In genomic region chr2:25036221-25036559, GRCh38 we compare ENCODE assay signal across 17 cellular contexts. TPM values are rescaled to one million over a fixed set of nuclear protein-coding genes. Genes with fewer than 3 reads are reported as not detected.
A peak's percentile ranks its signal among the peaks of the same experiment; 100 is the strongest.
DNase-seq lines count a peak whose midpoint lies in the region; TF ChIP-seq lines count a peak whose summit lies in the region.
"Had no signal": no experiment of that assay in that cellular context is flagged by ENCODE, and none has a peak within 500 bp of the region (broad histone marks: within the 10 kb centered on the region; RNA-seq: fewer than 3 reads in every experiment).

No MANE protein-coding gene starts in this region.

- H3K9ac ChIP-seq in BLaER1, result no peak overlapping the region
- H3K9ac ChIP-seq: GM23248 had no signal

- no peak overlapping the region for H3K4me3 ChIP-seq in BLaER1
- H3K4me3 ChIP-seq in hepatocyte, result no peak overlapping the region
- H3K4me3 ChIP-seq: GM23248, SK-N-MC had no signal

- 54% methylated on average over 6 of the region's 6 CpGs for WGBS in hepatocyte (ENCODE audit: low lambda C conversion rate, missing lambda C conversion rate)

- H3K4me1 Mint-ChIP-seq in HFFc6 (ENCODE audit: low read depth), result peaks cover 7% of the 10 kb centered on the region

- no peaks in the 10 kb centered on the region for H3K9me2 ChIP-seq in hepatocyte (replicated peaks; ENCODE audit: insufficient read depth)

- peaks cover 5% of the 10 kb centered on the region for H3K9me3 Mint-ChIP-seq in HFFc6

- peaks cover 5% of the 10 kb centered on the region for H3K36me3 Mint-ChIP-seq in HFFc6 (ENCODE audit: low read depth)
- H3K36me3 Mint-ChIP-seq: CD4-positive, alpha-beta memory T cell; IgD-negative memory B cell had no signal

- TF ChIP-seq CTCF in hepatocyte (IDR thresholded peaks at IDR 0.05; ENCODE audit: poor library complexity), result no peak
- TF ChIP-seq CTCF in HFFc6 (IDR thresholded peaks at IDR 0.05), result no peak

- H3K4me2 ChIP-seq in BLaER1, result peak overlapping the region; percentile 40
- no peak overlapping the region for H3K4me2 ChIP-seq in hepatocyte

- H4K20me1 ChIP-seq in BLaER1 (no peaks in the 10 kb centered on the region), hepatocyte (ENCODE audit: insufficient read depth, poor library complexity, severe bottlenecking) (no peaks in the 10 kb centered on the region)

- H3K9me3 ChIP-seq in BLaER1 (no peaks in the 10 kb centered on the region; the same call in 1 of the 2 replicates), hepatocyte (ENCODE audit: low read depth) (no peaks in the 10 kb centered on the region)

- H3K27me3 Mint-ChIP-seq in HFFc6 (ENCODE audit: insufficient read depth), result peaks cover 42% of the 10 kb centered on the region

- no peak overlapping the region for H2AFZ ChIP-seq in hepatocyte
- H2AFZ ChIP-seq: GM23248 had no signal

- H3K27me3 ChIP-seq in BLaER1, result peaks cover 13% of the 10 kb centered on the region
- no peaks in the 10 kb centered on the region for H3K27me3 ChIP-seq in hepatocyte

- H3K27ac ChIP-seq in BLaER1 (no peak overlapping the region), hepatocyte (no peak overlapping the region)
- H3K27ac ChIP-seq: GM23248, SK-N-MC had no signal

- DNase-seq in D341Med (ENCODE audit: low spot score), result peak; percentile 50
- DNase-seq in NCI-H345 treated with DMSO at 0.1 percent for 48 hours (lab: John Stamatoyannopoulos, UW; ENCODE audit: unreplicated experiment), result peak; percentile 12
- DNase-seq in left kidney (ENCODE audit: low read depth, low spot score), result peak; percentile 47
- no peak for DNase-seq in hepatocyte (ENCODE audit: low spot score)
- no peak for DNase-seq in NCI-H2227 treated with DMSO at 0.1 percent for 48 hours (lab: John Stamatoyannopoulos, UW)
- DNase-seq in HFFc6, result no peak
- DNase-seq: CD4-positive, alpha-beta memory T cell; GF-D8; GM23248; HCEC 1CT; NCI-H1436; NCI-H2081; NCI-H446; NCI-H748 treated with DMSO at 0.1 percent for 48 hours had no signal

- no peaks in the 10 kb centered on the region for H3K36me3 ChIP-seq in BLaER1
- H3K36me3 ChIP-seq in hepatocyte (replicated peaks; ENCODE audit: insufficient read depth, low read depth), result no peaks in the 10 kb centered on the region

- H3K27ac Mint-ChIP-seq in HFFc6, result no peak overlapping the region
- H3K27ac Mint-ChIP-seq: CD4-positive, alpha-beta memory T cell; IgD-negative memory B cell had no signal

- no peaks in the 10 kb centered on the region for H3K79me2 ChIP-seq in hepatocyte

- no peak overlapping the region for H3K4me3 Mint-ChIP-seq in HFFc6
- H3K4me3 Mint-ChIP-seq: CD4-positive, alpha-beta memory T cell had no signal

- H3K4me1 ChIP-seq in BLaER1 (peaks cover 27% of the 10 kb centered on the region), hepatocyte (ENCODE audit: insufficient read depth) (no peaks in the 10 kb centered on the region)

RNA-seq across cellular contexts. Expression of gene EFR3B, which starts 5.7 kb away (rescaled TPM):
- total RNA-seq in hepatocyte, result 2.0 and 2.7 TPM in 2 replicates
- 1.1 and 1.6 TPM in 2 replicates for polyA plus RNA-seq in hepatocyte
- under 1 TPM; 0.17 to 0.54 (median 0.33) TPM for total RNA-seq in HFFc6 (2021; fragmentation: NEBNext Ultra II Directional; extraction: Animal tissue kit (Norgen Biotek cat#: 25700))

Comparison
In these comparisons a context has a peak if more than half of its experiments do, and no peak if none do; other contexts are left out.
1. DNase-seq: peak in D341Med (single experiment), NCI-H345 treated with DMSO at 0.1 percent for 48 hours (single experiment) and left kidney (single experiment); none in hepatocyte (single experiment), NCI-H2227 treated with DMSO at 0.1 percent for 48 hours (single experiment) and HFFc6 (single experiment).